19 cellular contexts compared by ENCODE assay signal in the genomic region with DNA sequence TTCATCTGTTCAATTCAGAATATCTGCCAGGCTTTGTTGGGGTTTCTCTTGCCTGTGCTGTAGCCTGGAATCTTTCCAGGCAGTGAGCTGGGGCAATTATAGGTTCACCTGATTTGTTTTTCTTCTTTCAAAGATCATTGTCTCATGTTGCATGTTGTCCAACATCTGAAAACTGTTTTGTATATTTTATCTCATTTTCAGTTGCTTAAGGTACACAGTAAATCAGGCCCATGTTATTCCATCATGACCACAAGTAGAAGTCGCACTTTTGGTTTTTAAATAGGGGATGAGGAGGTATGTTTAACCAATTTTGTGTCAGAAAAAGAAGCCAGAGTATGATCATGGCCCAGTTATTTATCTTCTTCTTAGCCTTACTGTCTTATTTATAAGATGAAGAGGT. TPM values are rescaled to one million over a fixed set of nuclear protein-coding genes. Genes with fewer than 3 reads are reported as not detected.
DNase-seq lines count a peak whose midpoint lies in the region; ATAC-seq and TF ChIP-seq lines count a peak whose summit lies in the region.
"Had no signal": no experiment of that assay in that cellular context is flagged by ENCODE, and none has a peak within 500 bp of the region (broad histone marks: within the 10 kb centered on the region; RNA-seq: fewer than 3 reads in every experiment).

No MANE protein-coding gene starts in this region.

- peak overlapping the region; percentile 68 for H3K27ac Mint-ChIP-seq in activated T-helper 1 cell treated with anti-CD3 and anti-CD28 coated beads, Interleukin-12 subunit alpha, Interleukin-12 subunit beta, Interleukin-2, Interleukin-4 antibody, amounts not matched to agents 30 ng/mL and 10 ng/mL and 1 ng/mL, durations not matched to agents 14 hours and 24 hours and 36 hours
- no peak overlapping the region for H3K27ac Mint-ChIP-seq in Calu3 (ENCODE audit: unreplicated experiment)
- H3K27ac Mint-ChIP-seq: CD8-positive, alpha-beta memory T cell; T-cell had no signal

- intact Hi-C loops in activated T-helper 1 cell treated with anti-CD3 and anti-CD28 coated beads, Interleukin-12 subunit alpha, Interleukin-12 subunit beta, Interleukin-2, Interleukin-4 antibody, amounts not matched to agents 30 ng/mL and 10 ng/mL and 1 ng/mL, durations not matched to agents 14 hours and 24 hours and 36 hours (cut with micrococcal nuclease): no loop called here
- intact Hi-C loops in Calu3 (cut with micrococcal nuclease; ENCODE audit: unreplicated experiment): no loop called here

- peak; percentile 66 for ATAC-seq in HG02642 (IDR thresholded peaks at IDR 0.05; ENCODE audit: poor library complexity, unreplicated experiment)
- ATAC-seq in GM18520 (IDR thresholded peaks at IDR 0.05; ENCODE audit: unreplicated experiment): no peak
- ATAC-seq: T-cell had no signal

- TF ChIP-seq CTCF in GM12864 (IDR thresholded peaks at IDR 0.05; ENCODE audit: low read depth, low read length, missing control alignments) (no peak), Calu3 (IDR thresholded peaks at IDR 0.05; ENCODE audit: unreplicated experiment) (no peak)

- H3K27me3 Mint-ChIP-seq in activated T-helper 1 cell treated with anti-CD3 and anti-CD28 coated beads, Interleukin-12 subunit alpha, Interleukin-12 subunit beta, Interleukin-2, Interleukin-4 antibody, amounts not matched to agents 30 ng/mL and 10 ng/mL and 1 ng/mL, durations not matched to agents 14 hours and 24 hours and 36 hours (ENCODE audit: insufficient read depth): no peaks in the 10 kb centered on the region
- no peaks in the 10 kb centered on the region for H3K27me3 Mint-ChIP-seq in Calu3 (ENCODE audit: unreplicated experiment)
- H3K27me3 Mint-ChIP-seq: CD8-positive, alpha-beta memory T cell; T-cell had no signal

- peaks cover 36% of the 10 kb centered on the region for H3K36me3 Mint-ChIP-seq in activated T-helper 1 cell treated with anti-CD3 and anti-CD28 coated beads, Interleukin-12 subunit alpha, Interleukin-12 subunit beta, Interleukin-2, Interleukin-4 antibody, amounts not matched to agents 30 ng/mL and 10 ng/mL and 1 ng/mL, durations not matched to agents 14 hours and 24 hours and 36 hours (ENCODE audit: low read depth)
- no peaks in the 10 kb centered on the region for H3K36me3 Mint-ChIP-seq in Calu3 (ENCODE audit: insufficient read depth, unreplicated experiment)
- H3K36me3 Mint-ChIP-seq: CD8-positive, alpha-beta memory T cell had no signal

- no peak overlapping the region for H3K4me3 Mint-ChIP-seq in activated T-helper 1 cell treated with anti-CD3 and anti-CD28 coated beads, Interleukin-12 subunit alpha, Interleukin-12 subunit beta, Interleukin-2, Interleukin-4 antibody, amounts not matched to agents 30 ng/mL and 10 ng/mL and 1 ng/mL, durations not matched to agents 14 hours and 24 hours and 36 hours
- no peak overlapping the region for H3K4me3 Mint-ChIP-seq in Calu3 (ENCODE audit: low read depth, unreplicated experiment)
- H3K4me3 Mint-ChIP-seq: CD8-positive, alpha-beta memory T cell; T-cell had no signal

- CTCF ChIA-PET in Calu3 (lab: Charles Lee): no interaction called here

- no TSS peak for BruUV-seq in Calu3 (replicated peaks; lab: Mats Ljungman, UMichigan)

- no peaks in the 10 kb centered on the region for H3K9me3 Mint-ChIP-seq in activated T-helper 1 cell treated with anti-CD3 and anti-CD28 coated beads, Interleukin-12 subunit alpha, Interleukin-12 subunit beta, Interleukin-2, Interleukin-4 antibody, amounts not matched to agents 30 ng/mL and 10 ng/mL and 1 ng/mL, durations not matched to agents 14 hours and 24 hours and 36 hours
- H3K9me3 Mint-ChIP-seq in Calu3 (ENCODE audit: low read depth, unreplicated experiment): no peaks in the 10 kb centered on the region
- H3K9me3 Mint-ChIP-seq: CD8-positive, alpha-beta memory T cell; T-cell had no signal

- DNase-seq in NCI-H2171 treated with DMSO at 0.1 percent for 48 hours (lab: John Stamatoyannopoulos, UW) (peak; percentile 18), NCI-H2171 (lab: John Stamatoyannopoulos, UW) (no peak), GM12864 (ENCODE audit: low read depth) (peak; percentile 41), Calu3 (no peak), NK-92 (lab: John Stamatoyannopoulos, UW; ENCODE audit: unreplicated experiment) (no peak)
- DNase-seq in activated T-helper 1 cell treated with anti-CD3 and anti-CD28 coated beads, Interleukin-12 subunit alpha, Interleukin-12 subunit beta, Interleukin-2, Interleukin-4 antibody, amounts not matched to agents 30 ng/mL and 10 ng/mL and 1 ng/mL, durations not matched to agents 14 hours and 24 hours and 36 hours (ENCODE audit: low spot score): no peak
- DNase-seq: CD8-positive, alpha-beta memory T cell; DMS79 treated with DMSO at 0.1 percent for 48 hours; KBM-7; NCI-H1092; NCI-H146; NCI-H2029 treated with DMSO at 0.1 percent for 48 hours; NCI-H446 treated with DMSO at 0.1 percent for 48 hours; Peyer's patch; SJCRH30; T-cell had no signal

- no peak overlapping the region for H3K4me3 ChIP-seq in GM12864 (ENCODE audit: low read depth, low read length)
- H3K4me3 ChIP-seq: HAP-1, Peyer's patch, SJCRH30 had no signal

- peaks cover 20% of the 10 kb centered on the region for H3K4me1 Mint-ChIP-seq in activated T-helper 1 cell treated with anti-CD3 and anti-CD28 coated beads, Interleukin-12 subunit alpha, Interleukin-12 subunit beta, Interleukin-2, Interleukin-4 antibody, amounts not matched to agents 30 ng/mL and 10 ng/mL and 1 ng/mL, durations not matched to agents 14 hours and 24 hours and 36 hours (ENCODE audit: low read depth)
- no peaks in the 10 kb centered on the region for H3K4me1 Mint-ChIP-seq in Calu3 (ENCODE audit: low read depth, unreplicated experiment)
- H3K4me1 Mint-ChIP-seq: CD8-positive, alpha-beta memory T cell; T-cell had no signal

RNA-seq across cellular contexts. Expression of a gene that starts 24.9 kb away (rescaled TPM):
- 181 and 182 TPM in 2 replicates for total RNA-seq in activated T-helper 1 cell treated with anti-CD3 and anti-CD28 coated beads, Interleukin-12 subunit alpha, Interleukin-12 subunit beta, Interleukin-2, Interleukin-4 antibody, amounts not matched to agents 30 ng/mL and 10 ng/mL and 1 ng/mL, durations not matched to agents 14 hours and 24 hours and 36 hours
- 85.7 and 129 TPM in 2 replicates for total RNA-seq in Calu3 (2022)

Comparison
In these comparisons a context has a peak if more than half of its experiments do, and no peak if none do; other contexts are left out.
1. DNase-seq: peak in NCI-H2171 treated with DMSO at 0.1 percent for 48 hours (single experiment) and GM12864 (single experiment); none in NCI-H2171 (single experiment), activated T-helper 1 cell treated with anti-CD3 and anti-CD28 coated beads, Interleukin-12 subunit alpha, Interleukin-12 subunit beta, Interleukin-2, Interleukin-4 antibody, amounts not matched to agents 30 ng/mL and 10 ng/mL and 1 ng/mL, durations not matched to agents 14 hours and 24 hours and 36 hours (single experiment), Calu3 (single experiment) and NK-92 (single experiment).